ENCODE assay signal across 8 cellular contexts in genomic region chr2:47177042-47177565, GRCh38. TPM values are rescaled to one million over a fixed set of nuclear protein-coding genes. Genes with fewer than 3 reads are reported as not detected.
DNase-seq lines count a peak whose midpoint lies in the region; ATAC-seq and TF ChIP-seq lines count a peak whose summit lies in the region.

No MANE protein-coding gene starts in this region.

- 10 to 13% methylated on average over 16 of the region's 16 CpGs for WGBS in lower leg skin, 2 donors

- H3K27me3 ChIP-seq in uterus = no peaks in the 10 kb centered on the region

- ATAC-seq in GM18907 (IDR thresholded peaks at IDR 0.05; ENCODE audit: unreplicated experiment) (peak; percentile 12), HG03045 (IDR thresholded peaks at IDR 0.05; ENCODE audit: unreplicated experiment) (peak; percentile 2), HG03378 (IDR thresholded peaks at IDR 0.05; ENCODE audit: unreplicated experiment) (no peak)

- DNase-seq in lower leg skin (ENCODE audit: low spot score in 2 of 2) (no peak), uterus (no peak), NK-92 (lab: John Stamatoyannopoulos, UW; ENCODE audit: unreplicated experiment) (no peak), epidermal melanocyte (ENCODE audit: insufficient read length, low spot score) (no peak)

- H3K4me1 ChIP-seq in uterus = no peaks in the 10 kb centered on the region

- peak overlapping the region; percentile 96 for H3K4me3 ChIP-seq in lower leg skin (ENCODE audit: low read depth, poor library complexity, severe bottlenecking)
- peak overlapping the region; percentile 71 to 93 for H3K4me3 ChIP-seq in uterus

- TF ChIP-seq CTCF in lower leg skin (IDR thresholded peaks at IDR 0.05) (no peak), uterus (IDR thresholded peaks at IDR 0.05) (no peak)

- H3K36me3 ChIP-seq in uterus = no peaks in the 10 kb centered on the region

- no peaks in the 10 kb centered on the region for H3K9me3 ChIP-seq in uterus

- intact Hi-C loops in lower leg skin (cut with DNase I; ENCODE audit: low total_unique reads) = no loop called here
- intact Hi-C loops in uterus (cut with DNase I; ENCODE audit: low total_unique reads) = no loop called here

- peak overlapping the region; percentile 99 for H3K27ac ChIP-seq in angular gyrus (ENCODE audit: low read depth, low read length)
- H3K27ac ChIP-seq in uterus = peak overlapping the region; percentile 99

- TF ChIP-seq POLR2A in lower leg skin (IDR thresholded peaks at IDR 0.05) (no peak), uterus (IDR thresholded peaks at IDR 0.05) (no peak)

RNA-seq across cellular contexts. Expression of gene CALM2, which starts 0.8 kb away (rescaled TPM):
- total RNA-seq in lower leg skin = 100 to 1,000 TPM; 196 to 383 (median 311) TPM
- 100 to 1,000 TPM; 456 to 724 (median 652) TPM for total RNA-seq in uterus

RNA-seq across cellular contexts. Expression of gene STPG4, which starts 22.0 kb away (rescaled TPM):
- total RNA-seq in lower leg skin (1 to 10 TPM in 2 of 4 donors, not detected in 2; 1.4 to 4.1 TPM), uterus (1 to 10 TPM in 1 of 4 donors, not detected in 3; 1.0 TPM)
